In genomic region chr21:34908424-34909055, GRCh38 we compare ENCODE assay signal across 10 cellular contexts.
DNase-seq lines count a peak whose midpoint lies in the region; ATAC-seq and TF ChIP-seq lines count a peak whose summit lies in the region.
"Had no signal": no experiment of that assay in that cellular context is flagged by ENCODE, and none has a peak within 500 bp of the region (broad histone marks: within the 10 kb centered on the region; RNA-seq: fewer than 3 reads in every experiment).

No MANE protein-coding gene starts in this region.

- peaks cover 97% of the 10 kb centered on the region for H3K4me1 Mint-ChIP-seq in CD4-positive, alpha-beta T cell (ENCODE audit: low read depth)
- H3K4me1 Mint-ChIP-seq in activated T-helper 17 cell treated with anti-CD3 and anti-CD28 coated beads, Interleukin-2, amount 50 U/mL, for 72 hours = peaks cover 56% of the 10 kb centered on the region
- H3K4me1 Mint-ChIP-seq in activated naive CD8-positive, alpha-beta T cell treated with anti-CD3 and anti-CD28 coated beads, Interleukin-2, amount 50 U/mL, for 24 hours = peaks cover 68% of the 10 kb centered on the region

- H3K27ac ChIP-seq in CD4-positive, alpha-beta T cell (ENCODE audit: low read depth, low read length) = no peak overlapping the region
- H3K27ac ChIP-seq in lung (ENCODE audit: low read depth in 1 of 2, low read length in 1 of 2) = no peak overlapping the region
- H3K27ac ChIP-seq: parathyroid adenoma had no signal

- intact Hi-C loops in CD4-positive, alpha-beta T cell (cut with DNase I, micrococcal nuclease) = no loop called here

- H3K4me3 ChIP-seq in lung = no peak overlapping the region

- DNase-seq in CD4-positive, alpha-beta T cell = no peak
- DNase-seq in Kasumi-1 (lab: John Stamatoyannopoulos, UW) = peak; percentile 98
- peak; percentile 40 for DNase-seq in lung (ENCODE audit: low spot score)
- DNase-seq in cerebellar cortex (ENCODE audit: low spot score) = no peak
- DNase-seq in activated naive CD8-positive, alpha-beta T cell treated with anti-CD3 and anti-CD28 coated beads, Interleukin-2, amount 50 U/mL, for 24 hours = no peak
- DNase-seq: DMS153 had no signal

- peaks cover 22% of the 10 kb centered on the region for H3K36me3 Mint-ChIP-seq in CD4-positive, alpha-beta T cell (ENCODE audit: low read depth)
- no peaks in the 10 kb centered on the region for H3K36me3 Mint-ChIP-seq in activated T-helper 17 cell treated with anti-CD3 and anti-CD28 coated beads, Interleukin-2, amount 50 U/mL, for 72 hours (ENCODE audit: low read depth)
- peaks cover 3% of the 10 kb centered on the region for H3K36me3 Mint-ChIP-seq in activated naive CD8-positive, alpha-beta T cell treated with anti-CD3 and anti-CD28 coated beads, Interleukin-2, amount 50 U/mL, for 24 hours (ENCODE audit: low read depth)

- POLR2A ChIA-PET in CD4-positive, alpha-beta T cell (lab: Charles Lee) = interaction anchor here (1.0 kb wide), 1 partner anchor 16 kb away, joined by 4 read pairs; no protein-coding TSS in a partner anchor

- 5 to 12% methylated on average over 3 of the region's 3 CpGs for WGBS in lung, 2 donors

- CTCF ChIA-PET in CD4-positive, alpha-beta T cell (lab: Charles Lee) = no interaction called here

- H3K36me3 ChIP-seq in lung (ENCODE audit: control insufficient read depth in 2 of 2, insufficient read depth in 2 of 2, low read length in 2 of 2) = no peaks in the 10 kb centered on the region

- no peak overlapping the region for H3K4me3 Mint-ChIP-seq in CD4-positive, alpha-beta T cell
- peak overlapping the region; percentile 62 for H3K4me3 Mint-ChIP-seq in activated T-helper 17 cell treated with anti-CD3 and anti-CD28 coated beads, Interleukin-2, amount 50 U/mL, for 72 hours
- no peak overlapping the region for H3K4me3 Mint-ChIP-seq in activated naive CD8-positive, alpha-beta T cell treated with anti-CD3 and anti-CD28 coated beads, Interleukin-2, amount 50 U/mL, for 24 hours

- no peak for ATAC-seq in CD4-positive, alpha-beta T cell (ENCODE audit: poor library complexity)
- no peak for ATAC-seq in activated T-helper 17 cell treated with anti-CD3 and anti-CD28 coated beads, Interleukin-2, amount 50 U/mL, for 72 hours (replicated peaks)
- no peak for ATAC-seq in lung (ENCODE audit: insufficient read depth, low FRiP score)
- no peak for ATAC-seq in HG03565 (IDR thresholded peaks at IDR 0.05; ENCODE audit: unreplicated experiment)
- no peak for ATAC-seq in activated naive CD8-positive, alpha-beta T cell treated with anti-CD3 and anti-CD28 coated beads, Interleukin-2, amount 50 U/mL, for 24 hours
- ATAC-seq in GM21526 (IDR thresholded peaks at IDR 0.05; ENCODE audit: low FRiP score, unreplicated experiment) = no peak

- no peak for TF ChIP-seq CTCF in CD4-positive, alpha-beta T cell (IDR thresholded peaks at IDR 0.05)
- no peak for TF ChIP-seq CTCF in lung (IDR thresholded peaks at IDR 0.05; ENCODE audit: control extremely low read depth, extremely low read depth)

- H3K4me1 ChIP-seq in lung (ENCODE audit: control insufficient read depth in 2 of 2, insufficient read depth in 2 of 2, low read length in 2 of 2) = peaks cover 0 to 2% of the 10 kb centered on the region in 2 donors
- H3K4me1 ChIP-seq: parathyroid adenoma had no signal

- H3K27me3 Mint-ChIP-seq in CD4-positive, alpha-beta T cell = no peaks in the 10 kb centered on the region
- H3K27me3 Mint-ChIP-seq in activated T-helper 17 cell treated with anti-CD3 and anti-CD28 coated beads, Interleukin-2, amount 50 U/mL, for 72 hours = no peaks in the 10 kb centered on the region
- no peaks in the 10 kb centered on the region for H3K27me3 Mint-ChIP-seq in activated naive CD8-positive, alpha-beta T cell treated with anti-CD3 and anti-CD28 coated beads, Interleukin-2, amount 50 U/mL, for 24 hours

- H3K9me3 ChIP-seq in CD4-positive, alpha-beta T cell (ENCODE audit: control insufficient read depth, low read length) = no peaks in the 10 kb centered on the region
- H3K9me3 ChIP-seq in lung (ENCODE audit: control insufficient read depth in 2 of 2, insufficient read depth in 1 of 2, low read length in 1 of 2) = no peaks in the 10 kb centered on the region

- H3K27me3 ChIP-seq in CD4-positive, alpha-beta T cell (ENCODE audit: control insufficient read depth, insufficient read depth, low read length) = no peaks in the 10 kb centered on the region
- H3K27me3 ChIP-seq in lung (ENCODE audit: control insufficient read depth, insufficient read depth) = no peaks in the 10 kb centered on the region

- H3K27ac Mint-ChIP-seq in CD4-positive, alpha-beta T cell = peak overlapping the region; percentile 65
- H3K27ac Mint-ChIP-seq in activated T-helper 17 cell treated with anti-CD3 and anti-CD28 coated beads, Interleukin-2, amount 50 U/mL, for 72 hours = peak overlapping the region; percentile 3
- H3K27ac Mint-ChIP-seq in activated naive CD8-positive, alpha-beta T cell treated with anti-CD3 and anti-CD28 coated beads, Interleukin-2, amount 50 U/mL, for 24 hours = no peak overlapping the region

- no peaks in the 10 kb centered on the region for H3K9me3 Mint-ChIP-seq in CD4-positive, alpha-beta T cell
- H3K9me3 Mint-ChIP-seq in activated T-helper 17 cell treated with anti-CD3 and anti-CD28 coated beads, Interleukin-2, amount 50 U/mL, for 72 hours = no peaks in the 10 kb centered on the region
- H3K9me3 Mint-ChIP-seq in activated naive CD8-positive, alpha-beta T cell treated with anti-CD3 and anti-CD28 coated beads, Interleukin-2, amount 50 U/mL, for 24 hours = no peaks in the 10 kb centered on the region

Comparison
In these comparisons a context has a peak if more than half of its experiments do, and no peak if none do; other contexts are left out.
1. DNase-seq: peak in Kasumi-1 (2 of 2) and lung (single experiment); none in CD4-positive, alpha-beta T cell (0 of 10), cerebellar cortex (single experiment) and activated naive CD8-positive, alpha-beta T cell treated with anti-CD3 and anti-CD28 coated beads, Interleukin-2, amount 50 U/mL, for 24 hours (single experiment).